Comparison of ENCODE assay signal across 16 cellular contexts in genomic region chr1:15662539-15662938, GRCh38. TPM values are rescaled to one million over a fixed set of nuclear protein-coding genes. Genes with fewer than 3 reads are reported as not detected.
DNase-seq lines count a peak whose midpoint lies in the region; ATAC-seq and TF ChIP-seq lines count a peak whose summit lies in the region.
"Had no signal": no experiment of that assay in that cellular context is flagged by ENCODE, and none has a peak within 500 bp of the region (broad histone marks: within the 10 kb centered on the region; RNA-seq: fewer than 3 reads in every experiment).

No MANE protein-coding gene starts in this region.

- intact Hi-C loops in Right ventricle myocardium superior (cut with DNase I), result loop anchor here (10.0 kb wide), 1 partner anchor 72 kb away; the partner anchor contains the start of gene SLC25A34
- intact Hi-C loops in left ventricle myocardium inferior (cut with micrococcal nuclease), result no loop called here

- peaks cover 28% of the 10 kb centered on the region for H3K36me3 Mint-ChIP-seq in progenitor cell of endocrine pancreas (ENCODE audit: insufficient read depth)
- H3K36me3 Mint-ChIP-seq in endothelial cell (ENCODE audit: low read depth, unreplicated experiment), result peaks cover 32% of the 10 kb centered on the region

- H3K27me3 ChIP-seq in left ventricle myocardium inferior (ENCODE audit: low read depth), result no peaks in the 10 kb centered on the region
- no peaks in the 10 kb centered on the region for H3K27me3 ChIP-seq in smooth muscle cell (ENCODE audit: low read depth)
- H3K27me3 ChIP-seq: BE2C had no signal

- H3K9me3 ChIP-seq in left ventricle myocardium inferior (replicated peaks) (no peaks in the 10 kb centered on the region), smooth muscle cell (replicated peaks; ENCODE audit: low read depth) (no peaks in the 10 kb centered on the region)
- H3K9me3 ChIP-seq: BE2C had no signal

- H3K27me3 Mint-ChIP-seq in progenitor cell of endocrine pancreas, result no peaks in the 10 kb centered on the region
- no peaks in the 10 kb centered on the region for H3K27me3 Mint-ChIP-seq in endothelial cell (ENCODE audit: unreplicated experiment)

- no peaks in the 10 kb centered on the region for H3F3A ChIP-seq in smooth muscle cell (ENCODE audit: low read depth)

- no peaks in the 10 kb centered on the region for H4K20me1 ChIP-seq in smooth muscle cell (ENCODE audit: low read depth)

- H2AFZ ChIP-seq in smooth muscle cell (ENCODE audit: low read depth), result no peak overlapping the region

- no peak for TF ChIP-seq CTCF in left ventricle myocardium inferior (IDR thresholded peaks at IDR 0.05; ENCODE audit: borderline replicate concordance)
- TF ChIP-seq CTCF in progenitor cell of endocrine pancreas (IDR thresholded peaks at IDR 0.05; ENCODE audit: unreplicated experiment), result no peak
- TF ChIP-seq CTCF in endothelial cell (IDR thresholded peaks at IDR 0.05; ENCODE audit: unreplicated experiment), result no peak
- no peak for TF ChIP-seq CTCF in smooth muscle cell (IDR thresholded peaks at IDR 0.05; ENCODE audit: borderline replicate concordance, insufficient read depth, poor library complexity, severe bottlenecking)

- H3K4me3 Mint-ChIP-seq in progenitor cell of endocrine pancreas (ENCODE audit: low read depth) (no peak overlapping the region), endothelial cell (ENCODE audit: unreplicated experiment) (no peak overlapping the region)
- H3K4me3 Mint-ChIP-seq: CD8-positive, alpha-beta T cell; H9 had no signal

- 36% methylated on average over 2 of the region's 2 CpGs for WGBS in smooth muscle cell (ENCODE audit: low lambda C conversion rate)

- H3K4me1 ChIP-seq in left ventricle myocardium inferior (peaks cover 25% of the 10 kb centered on the region), smooth muscle cell (ENCODE audit: low read depth) (no peaks in the 10 kb centered on the region)
- H3K4me1 ChIP-seq: BE2C had no signal

- H3K4me1 Mint-ChIP-seq in progenitor cell of endocrine pancreas (ENCODE audit: low read depth) (peaks cover 31% of the 10 kb centered on the region), endothelial cell (ENCODE audit: unreplicated experiment) (peaks cover 12% of the 10 kb centered on the region)

- H3K4me3 ChIP-seq in left ventricle myocardium inferior (no peak overlapping the region), smooth muscle cell (no peak overlapping the region)

- no peak overlapping the region for H3K4me2 ChIP-seq in smooth muscle cell

- H3K9ac ChIP-seq in smooth muscle cell (ENCODE audit: low read depth), result no peak overlapping the region

- H3K27ac ChIP-seq in left ventricle myocardium inferior (replicated peaks), result peak overlapping the region; percentile 41
- H3K27ac ChIP-seq in smooth muscle cell (ENCODE audit: low read depth), result no peak overlapping the region
- H3K27ac ChIP-seq: C4-2B had no signal

- peak; percentile 74 for ATAC-seq in Right ventricle myocardium superior (ENCODE audit: poor library complexity)
- ATAC-seq: CD8-positive, alpha-beta T cell had no signal

- H3K27ac Mint-ChIP-seq in progenitor cell of endocrine pancreas, result peak overlapping the region; percentile 91
- H3K27ac Mint-ChIP-seq in endothelial cell (ENCODE audit: unreplicated experiment), result no peak overlapping the region
- H3K27ac Mint-ChIP-seq: CD8-positive, alpha-beta T cell; H9 had no signal

- DNase-seq in EH (ENCODE audit: low read depth) (peak; percentile 4), Right ventricle myocardium superior (no peak), left ventricle myocardium inferior (no peak), progenitor cell of endocrine pancreas (ENCODE audit: low spot score, unreplicated experiment) (no peak), NCI-H82 treated with DMSO at 0.1 percent for 48 hours (lab: John Stamatoyannopoulos, UW; ENCODE audit: unreplicated experiment) (no peak), endothelial cell (ENCODE audit: low spot score) (no peak), smooth muscle cell (lab: John Stamatoyannopoulos, UW; ENCODE audit: unreplicated experiment) (no peak)
- DNase-seq: BE2C; CD8-positive, alpha-beta T cell; COR-L47; DMS153; DMS79 treated with DMSO at 0.1 percent for 48 hours; GDM1; GOT3; H9 had no signal

- no peaks in the 10 kb centered on the region for H3K79me2 ChIP-seq in smooth muscle cell (ENCODE audit: low read depth)

- H3K36me3 ChIP-seq in left ventricle myocardium inferior (peaks cover 48% of the 10 kb centered on the region), smooth muscle cell (ENCODE audit: low read depth) (peaks cover 3% of the 10 kb centered on the region)

- H3K9me3 Mint-ChIP-seq in progenitor cell of endocrine pancreas (ENCODE audit: low read depth) (no peaks in the 10 kb centered on the region), endothelial cell (ENCODE audit: unreplicated experiment) (no peaks in the 10 kb centered on the region)
- H3K9me3 Mint-ChIP-seq: CD8-positive, alpha-beta T cell; H9 had no signal

RNA-seq across cellular contexts. Expression of gene PLEKHM2, which starts 21.6 kb away (rescaled TPM):
- 81.7 TPM for total RNA-seq in Right ventricle myocardium superior
- total RNA-seq in left ventricle myocardium inferior, result 90.3 TPM
- total RNA-seq in progenitor cell of endocrine pancreas, result 60.1 and 70.4 TPM in 2 replicates
- 82.3 TPM for total RNA-seq in endothelial cell (ENCODE audit: unreplicated experiment)
- 29.5 and 39.6 TPM in 2 replicates for total RNA-seq in smooth muscle cell
- polyA plus RNA-seq in smooth muscle cell, result 26.5 and 32.0 TPM in 2 replicates

RNA-seq across cellular contexts. Expression of gene DDI2, which starts 45.3 kb away (rescaled TPM):
- total RNA-seq in Right ventricle myocardium superior, result 19.4 TPM
- total RNA-seq in left ventricle myocardium inferior, result 22.5 TPM
- 34.5 and 35.6 TPM in 2 replicates for total RNA-seq in progenitor cell of endocrine pancreas
- total RNA-seq in endothelial cell (ENCODE audit: unreplicated experiment), result 24.0 TPM
- 10.9 and 11.4 TPM in 2 replicates for total RNA-seq in smooth muscle cell
- polyA plus RNA-seq in smooth muscle cell, result 1.5 and 3.5 TPM in 2 replicates
